Comparison of ENCODE assay signal across 25 cellular contexts in genomic region chr2:114127372-114127771, GRCh38.
DNase-seq lines count a peak whose midpoint lies in the region; ATAC-seq lines count a peak whose summit lies in the region.
"Had no signal": no experiment of that assay in that cellular context is flagged by ENCODE, and none has a peak within 500 bp of the region (broad histone marks: within the 10 kb centered on the region; RNA-seq: fewer than 3 reads in every experiment).

No MANE protein-coding gene starts in this region.

- H3K4me2 ChIP-seq in GM23248 (ENCODE audit: unreplicated experiment), result no peak overlapping the region
- H3K4me2 ChIP-seq: A549; BLaER1 treated with 17β-estradiol and CSF1 and Interleukin-3, amounts not matched to agents 10 nM and 100 nM; PC-9 had no signal

- H3K9me3 ChIP-seq in GM23248 (ENCODE audit: low read depth), result no peaks in the 10 kb centered on the region
- H3K9me3 ChIP-seq in adipocyte (ENCODE audit: control insufficient read depth, low read length), result no peaks in the 10 kb centered on the region
- H3K9me3 ChIP-seq: A549; BLaER1 treated with 17β-estradiol and CSF1 and Interleukin-3, amounts not matched to agents 10 nM and 100 nM; psoas muscle had no signal

- H3K9me2 ChIP-seq in GM23248 (ENCODE audit: insufficient read depth), result no peaks in the 10 kb centered on the region

- ATAC-seq in HG02623 (IDR thresholded peaks at IDR 0.05; ENCODE audit: unreplicated experiment), result no peak
- ATAC-seq: A549; left lobe of liver; naive thymus-derived CD4-positive, alpha-beta T cell; psoas muscle had no signal

- DNase-seq in AG08395 (ENCODE audit: low spot score) (peak; percentile 30), GM23248 (peak; percentile 71), adipocyte (ENCODE audit: low read depth) (peak; percentile 28), hepatic stellate cell (ENCODE audit: low spot score) (peak; percentile 1), DMS79 (lab: John Stamatoyannopoulos, UW) (no peak), MV-4-11 (lab: John Stamatoyannopoulos, UW) (no peak)
- DNase-seq in stimulated activated CD4-positive, alpha-beta T cell treated with anti-CD3 and anti-CD28 coated beads, Interleukin-2, amount 100 ng/mL, for 48 hours, result no peak
- DNase-seq: activated CD4-positive, alpha-beta memory T cell treated with anti-CD3 and anti-CD28 coated beads, Interleukin-2, amount 10 ng/mL, durations not matched to agents 7 days and 5 days; activated CD4-positive, CD25-positive, alpha-beta regulatory T cell treated with anti-CD3 and anti-CD28 coated beads, Interleukin-2, amount 50 U/mL, for 72 hours; activated effector memory CD4-positive, alpha-beta T cell treated with Interleukin-2 at 50 U/mL for 16 hours; activated naive CD8-positive, alpha-beta T cell treated with anti-CD3 and anti-CD28 coated beads for 36 hours; foreskin melanocyte; Kasumi-1; naive thymus-derived CD4-positive, alpha-beta T cell; NCI-H1105; NCI-H2081; NCI-H446 treated with DMSO at 0.1 percent for 48 hours; nucleus accumbens; psoas muscle; SIG-M5 had no signal

- no peaks in the 10 kb centered on the region for H3K4me1 ChIP-seq in GM23248 (ENCODE audit: insufficient read depth)
- H3K4me1 ChIP-seq in adipocyte (ENCODE audit: control insufficient read depth, insufficient read depth, low read length), result no peaks in the 10 kb centered on the region
- H3K4me1 ChIP-seq: A549, psoas muscle had no signal

- H3K4me3 ChIP-seq in GM23248 (no peak overlapping the region), adipocyte (ENCODE audit: low read length) (no peak overlapping the region)
- H3K4me3 ChIP-seq: A549; BLaER1 treated with 17β-estradiol and CSF1 and Interleukin-3, amounts not matched to agents 10 nM and 100 nM; PC-9; psoas muscle had no signal

- H3F3A ChIP-seq in GM23248 (ENCODE audit: insufficient read depth), result no peaks in the 10 kb centered on the region

- no peaks in the 10 kb centered on the region for H3K79me2 ChIP-seq in GM23248 (ENCODE audit: insufficient read depth)

- no peaks in the 10 kb centered on the region for H3K36me3 ChIP-seq in GM23248 (ENCODE audit: low read depth)
- no peaks in the 10 kb centered on the region for H3K36me3 ChIP-seq in adipocyte (ENCODE audit: control insufficient read depth, insufficient read depth, low read length, severe bottlenecking)
- H3K36me3 ChIP-seq: BLaER1 treated with 17β-estradiol and CSF1 and Interleukin-3, amounts not matched to agents 10 nM and 100 nM had no signal

- no peaks in the 10 kb centered on the region for H4K20me1 ChIP-seq in GM23248 (ENCODE audit: insufficient read depth)
- H4K20me1 ChIP-seq: BLaER1 treated with 17β-estradiol and CSF1 and Interleukin-3, amounts not matched to agents 10 nM and 100 nM had no signal

- in situ Hi-C loops in GM23248 (cut with MboI), result no loop called here

- H3K27ac ChIP-seq in GM23248, result no peak overlapping the region
- H3K27ac ChIP-seq: A549; BLaER1 treated with 17β-estradiol and CSF1 and Interleukin-3, amounts not matched to agents 10 nM and 100 nM; PC-9; psoas muscle had no signal

- H2AFZ ChIP-seq in GM23248, result no peak overlapping the region
- H2AFZ ChIP-seq: PC-9 had no signal

- WGBS in GM23248 (ENCODE audit: low coverage in 1 of 2, low lambda C conversion rate in 2 of 2, missing lambda C conversion rate in 2 of 2), 2 experiments, result 15% methylated on average over 2 of the region's 2 CpGs

- H3K27me3 ChIP-seq in GM23248 (replicated peaks; ENCODE audit: insufficient read depth) (no peaks in the 10 kb centered on the region), adipocyte (replicated peaks; ENCODE audit: control insufficient read depth, insufficient read depth, low read length) (no peaks in the 10 kb centered on the region)
- H3K27me3 ChIP-seq: BLaER1 treated with 17β-estradiol and CSF1 and Interleukin-3, amounts not matched to agents 10 nM and 100 nM had no signal

- H3K9ac ChIP-seq in GM23248, result no peak overlapping the region
- no peak overlapping the region for H3K9ac ChIP-seq in adipocyte (ENCODE audit: low read length)
- H3K9ac ChIP-seq: BLaER1 treated with 17β-estradiol and CSF1 and Interleukin-3, amounts not matched to agents 10 nM and 100 nM had no signal

Comparison
In these comparisons a context has a peak if more than half of its experiments do, and no peak if none do; other contexts are left out.
1. DNase-seq: peak in AG08395 (single experiment), GM23248 (single experiment), adipocyte (single experiment) and hepatic stellate cell (single experiment); none in DMS79 (single experiment), MV-4-11 (single experiment) and stimulated activated CD4-positive, alpha-beta T cell treated with anti-CD3 and anti-CD28 coated beads, Interleukin-2, amount 100 ng/mL, for 48 hours (0 of 2).